In the genomic region with DNA sequence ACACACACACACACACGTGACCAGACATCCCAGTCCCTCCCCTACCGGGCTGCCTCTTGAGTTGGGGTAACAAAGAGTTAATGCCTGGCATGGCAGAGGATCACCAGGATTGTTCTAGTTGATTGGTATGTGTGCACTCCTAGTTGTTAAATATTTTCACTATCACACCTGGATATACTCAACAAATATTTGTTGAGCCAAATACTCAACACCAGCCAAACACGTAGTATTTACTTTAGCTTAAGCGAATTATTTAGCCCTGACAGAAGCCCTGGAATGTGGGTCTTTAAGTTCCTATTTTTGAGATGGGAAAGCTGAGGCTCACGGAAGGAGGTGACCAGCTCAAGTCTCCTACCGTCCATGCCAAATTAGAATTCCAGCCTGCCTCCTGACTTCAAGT, we compare ENCODE assay signal across 1 cellular context.
TF ChIP-seq lines count a peak whose summit lies in the region.

No MANE protein-coding gene starts in this region.

TF ChIP-seq in GM23338, 12 proteins besides CTCF, POLR2A, EP300 and RAD21:
- TF ChIP-seq NANOG (IDR thresholded peaks at IDR 0.05; ENCODE audit: borderline replicate concordance), result no peak
- TF ChIP-seq, protein P1, sequence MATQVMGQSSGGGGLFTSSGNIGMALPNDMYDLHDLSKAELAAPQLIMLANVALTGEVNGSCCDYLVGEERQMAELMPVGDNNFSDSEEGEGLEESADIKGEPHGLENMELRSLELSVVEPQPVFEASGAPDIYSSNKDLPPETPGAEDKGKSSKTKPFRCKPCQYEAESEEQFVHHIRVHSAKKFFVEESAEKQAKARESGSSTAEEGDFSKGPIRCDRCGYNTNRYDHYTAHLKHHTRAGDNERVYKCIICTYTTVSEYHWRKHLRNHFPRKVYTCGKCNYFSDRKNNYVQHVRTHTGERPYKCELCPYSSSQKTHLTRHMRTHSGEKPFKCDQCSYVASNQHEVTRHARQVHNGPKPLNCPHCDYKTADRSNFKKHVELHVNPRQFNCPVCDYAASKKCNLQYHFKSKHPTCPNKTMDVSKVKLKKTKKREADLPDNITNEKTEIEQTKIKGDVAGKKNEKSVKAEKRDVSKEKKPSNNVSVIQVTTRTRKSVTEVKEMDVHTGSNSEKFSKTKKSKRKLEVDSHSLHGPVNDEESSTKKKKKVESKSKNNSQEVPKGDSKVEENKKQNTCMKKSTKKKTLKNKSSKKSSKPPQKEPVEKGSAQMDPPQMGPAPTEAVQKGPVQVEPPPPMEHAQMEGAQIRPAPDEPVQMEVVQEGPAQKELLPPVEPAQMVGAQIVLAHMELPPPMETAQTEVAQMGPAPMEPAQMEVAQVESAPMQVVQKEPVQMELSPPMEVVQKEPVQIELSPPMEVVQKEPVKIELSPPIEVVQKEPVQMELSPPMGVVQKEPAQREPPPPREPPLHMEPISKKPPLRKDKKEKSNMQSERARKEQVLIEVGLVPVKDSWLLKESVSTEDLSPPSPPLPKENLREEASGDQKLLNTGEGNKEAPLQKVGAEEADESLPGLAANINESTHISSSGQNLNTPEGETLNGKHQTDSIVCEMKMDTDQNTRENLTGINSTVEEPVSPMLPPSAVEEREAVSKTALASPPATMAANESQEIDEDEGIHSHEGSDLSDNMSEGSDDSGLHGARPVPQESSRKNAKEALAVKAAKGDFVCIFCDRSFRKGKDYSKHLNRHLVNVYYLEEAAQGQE (IDR thresholded peaks at IDR 0.05; ENCODE audit: unreplicated experiment), result no peak
- no peak for TF ChIP-seq POLR2AphosphoS5 (IDR thresholded peaks at IDR 0.05; ENCODE audit: low read depth)
